Comparison of ENCODE assay signal across 1 cellular context in the genomic region with DNA sequence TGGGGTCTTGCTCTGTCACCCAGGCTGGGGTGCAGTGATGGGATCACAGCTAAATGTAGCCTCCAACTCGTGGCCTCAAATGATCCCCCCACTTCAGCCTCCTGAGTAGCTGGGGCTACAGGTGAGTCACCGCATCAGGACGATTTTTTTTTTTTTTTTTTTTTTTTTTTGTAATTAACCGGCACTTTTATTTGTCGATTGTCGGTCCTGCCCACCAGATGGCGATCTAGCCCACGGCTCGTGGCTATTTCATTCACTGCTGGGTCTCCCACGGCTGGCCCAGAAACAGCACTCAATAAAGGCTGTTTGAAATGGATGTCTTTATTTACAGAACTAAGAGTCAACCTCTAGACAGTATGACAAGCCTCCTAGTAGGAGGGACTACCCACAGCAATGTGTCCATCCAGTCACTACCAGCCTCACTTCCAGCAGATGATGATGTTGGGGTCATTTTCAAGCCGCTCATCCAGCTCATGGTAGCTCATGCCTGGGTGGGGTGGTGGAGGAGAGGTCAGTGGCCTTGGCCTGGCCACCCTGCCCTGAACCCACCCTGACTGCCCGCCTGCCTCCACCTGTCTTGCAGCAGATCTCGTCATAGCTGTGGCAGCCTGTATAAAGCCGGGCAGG.
TF ChIP-seq lines count a peak whose summit lies in the region.

No MANE protein-coding gene starts in this region.

TF ChIP-seq in H1, 55 proteins besides CTCF, POLR2A, EP300 and RAD21:
- peak; percentile 85 for TF ChIP-seq JUND (IDR thresholded peaks at IDR 0.05; ENCODE audit: low read length)
- TF ChIP-seq, protein P1, sequence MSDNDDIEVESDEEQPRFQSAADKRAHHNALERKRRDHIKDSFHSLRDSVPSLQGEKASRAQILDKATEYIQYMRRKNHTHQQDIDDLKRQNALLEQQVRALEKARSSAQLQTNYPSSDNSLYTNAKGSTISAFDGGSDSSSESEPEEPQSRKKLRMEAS (IDR thresholded peaks at IDR 0.05) = 0 out of 2 replicates have a peak, but pooled peaks have one; percentile 15
- TF ChIP-seq HDAC2 (IDR thresholded peaks at IDR 0.05; ENCODE audit: borderline replicate concordance in 1 of 2, low read depth in 2 of 2, low read length in 2 of 2) = no peak
- TF ChIP-seq ATF3 (IDR thresholded peaks at IDR 0.05; ENCODE audit: insufficient read depth, low read depth, low read length) = 0 out of 2 replicates have a peak, but pooled peaks have one; percentile 5
- TF ChIP-seq CREB1 (IDR thresholded peaks at IDR 0.05) = 0 out of 2 replicates have a peak, but pooled peaks have one; percentile 36
